27 cellular contexts compared by ENCODE assay signal in genomic region chr13:33433316-33433715, GRCh38.
"Had no signal": no experiment of that assay in that cellular context is flagged by ENCODE, and none has a peak within 500 bp of the region (broad histone marks: within the 10 kb centered on the region; RNA-seq: fewer than 3 reads in every experiment).

No MANE protein-coding gene starts in this region.

- H3K4me3 ChIP-seq: neural progenitor cell, ovary, psoas muscle, right lobe of liver, sigmoid colon, stomach, thoracic aorta, thyroid gland, tibial nerve, upper lobe of left lung, vagina had no signal

- H3K79me2 ChIP-seq: parathyroid adenoma had no signal

- H2AFZ ChIP-seq: neural progenitor cell, parathyroid adenoma had no signal

- H3K9me3 ChIP-seq: neutrophil, ovary, psoas muscle, right lobe of liver, sigmoid colon, stomach, thoracic aorta, thyroid gland, upper lobe of left lung, vagina had no signal

- DNase-seq: naive thymus-derived CD4-positive, alpha-beta T cell; natural killer cell; nucleus accumbens; ovary; psoas muscle; right lobe of liver; sigmoid colon; small intestine; stimulated activated CD4-positive, alpha-beta T cell treated with anti-CD3 and anti-CD28 coated beads, Interleukin-12 subunit alpha, Interleukin-12 subunit beta, amount 100 ng/mL, for 4 hours; stimulated activated CD4-positive, alpha-beta T cell treated with anti-CD3 and anti-CD28 coated beads, Interleukin-1b, Interleukin-23, amount 100 ng/mL, for 48 hours; stimulated activated CD4-positive, alpha-beta T cell treated with anti-CD3 and anti-CD28 coated beads, Interleukin-4, amount 100 ng/mL, for 1 hour; stimulated activated CD4-positive, alpha-beta T cell treated with anti-CD3 and anti-CD28 coated beads, Interleukin-4, amount 100 ng/mL, for 4 hours; stimulated activated CD8-positive, alpha-beta memory T cell treated with anti-CD3 and anti-CD28 coated beads, Interleukin-4, amount 100 ng/mL, for 48 hours; stimulated activated naive CD4-positive, alpha-beta T cell; stomach; thyroid gland; trophoblast cell; upper lobe of left lung had no signal

- H3K4me1 ChIP-seq: neural progenitor cell, parathyroid adenoma, psoas muscle, right lobe of liver, stomach, thyroid gland, tibial nerve, upper lobe of left lung, vagina had no signal

- ATAC-seq: naive thymus-derived CD4-positive, alpha-beta T cell; natural killer cell; psoas muscle; right cardiac atrium; right lobe of liver; stimulated activated memory B cell treated with anti-CD40 and anti-IgM and Interleukin-4, amounts not matched to agents 10 μg/mL and 1 μg/mL and 100 μg/mL, for 72 hours had no signal

- H3K27me3 ChIP-seq: neural progenitor cell, neutrophil, ovary, right lobe of liver, sigmoid colon, stomach, thyroid gland, tibial nerve, upper lobe of left lung, vagina had no signal

- FAIRE-seq: urothelium cell line had no signal

- H3K36me3 ChIP-seq: neural progenitor cell, neutrophil, ovary, right lobe of liver, sigmoid colon, stomach, thoracic aorta, thyroid gland, tibial nerve, upper lobe of left lung, vagina had no signal

- H3K27ac ChIP-seq: neural progenitor cell, neutrophil, ovary, parathyroid adenoma, psoas muscle, right lobe of liver, sigmoid colon, stomach, thoracic aorta, thyroid gland, tibial nerve, upper lobe of left lung, vagina had no signal

- H3K9ac ChIP-seq: neural progenitor cell, parathyroid adenoma had no signal

- H3K4me2 ChIP-seq: neural progenitor cell had no signal
